Comparison of ENCODE assay signal across 25 cellular contexts in the genomic region with DNA sequence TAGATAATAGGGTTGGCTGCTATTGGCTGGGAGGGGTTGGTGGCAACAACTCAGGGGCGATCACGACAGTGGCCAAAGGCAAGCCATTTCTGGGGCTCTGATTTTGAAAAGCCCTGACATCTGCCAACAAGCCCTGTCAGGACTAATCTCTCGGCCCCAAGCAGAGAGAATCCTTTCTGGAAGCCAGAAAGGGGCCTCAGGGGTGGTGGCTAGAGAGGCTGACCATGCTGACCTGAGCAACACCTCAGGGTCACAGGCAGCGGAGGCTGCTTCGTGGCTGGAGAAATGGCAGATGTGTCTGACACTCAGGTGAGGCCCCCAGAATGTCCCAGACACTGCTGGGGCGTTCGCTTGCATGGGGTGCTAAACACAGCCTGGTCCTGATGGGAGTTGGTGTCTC. TPM values are rescaled to one million over a fixed set of nuclear protein-coding genes. Genes with fewer than 3 reads are reported as not detected.
DNase-seq lines count a peak whose midpoint lies in the region; ATAC-seq, FAIRE-seq and TF ChIP-seq lines count a peak whose summit lies in the region.
"Had no signal": no experiment of that assay in that cellular context is flagged by ENCODE, and none has a peak within 500 bp of the region (broad histone marks: within the 10 kb centered on the region; RNA-seq: fewer than 3 reads in every experiment).

No MANE protein-coding gene starts in this region.

- no peak for TF ChIP-seq POLR2A in heart left ventricle (IDR thresholded peaks at IDR 0.05)
- TF ChIP-seq POLR2A in GM12891 (IDR thresholded peaks at IDR 0.05; ENCODE audit: low read depth, low read length): no peak

- no peak for ATAC-seq in lower lobe of right lung
- no peak for ATAC-seq in left lung
- ATAC-seq in heart left ventricle: no peak
- ATAC-seq: GM12878 had no signal

- TF ChIP-seq CTCF in bronchial epithelial cell (IDR thresholded peaks at IDR 0.05; ENCODE audit: insufficient read depth, low read length, severe bottlenecking): no peak
- no peak for TF ChIP-seq CTCF in lower lobe of right lung (IDR thresholded peaks at IDR 0.05)
- TF ChIP-seq CTCF in left lung (IDR thresholded peaks at IDR 0.05): no peak
- no peak for TF ChIP-seq CTCF in heart left ventricle (IDR thresholded peaks at IDR 0.05)

- FAIRE-seq in bronchial epithelial cell (lab: Jason Lieb, UNC) (peak; percentile 36), GM12891 (lab: Jason Lieb, UNC) (no peak)
- FAIRE-seq: A204.1, G401.6, GM12878, GM19239 had no signal

- H3K27me3 ChIP-seq in BLaER1 treated with 17β-estradiol and CSF1 and Interleukin-3, amounts not matched to agents 10 nM and 100 nM: no peaks in the 10 kb centered on the region
- peaks cover 9% of the 10 kb centered on the region for H3K27me3 ChIP-seq in bronchial epithelial cell (ENCODE audit: control insufficient read depth, insufficient read depth, low read length)
- H3K27me3 ChIP-seq in lower lobe of right lung (ENCODE audit: low read depth): no peaks in the 10 kb centered on the region
- peaks cover 3% of the 10 kb centered on the region for H3K27me3 ChIP-seq in effector memory CD4-positive, alpha-beta T cell (replicated peaks; ENCODE audit: control insufficient read depth, insufficient read depth, low read length, poor library complexity, severe bottlenecking)
- H3K27me3 ChIP-seq in left lung: peaks cover 0 to 2% of the 10 kb centered on the region in 2 donors
- H3K27me3 ChIP-seq in heart left ventricle: no peaks in the 10 kb centered on the region
- H3K27me3 ChIP-seq: BE2C had no signal

- H4K20me1 ChIP-seq in BLaER1 treated with 17β-estradiol and CSF1 and Interleukin-3, amounts not matched to agents 10 nM and 100 nM: no peaks in the 10 kb centered on the region

- no peaks in the 10 kb centered on the region for H3K9me3 ChIP-seq in BLaER1 treated with 17β-estradiol and CSF1 and Interleukin-3, amounts not matched to agents 10 nM and 100 nM (replicated peaks in 1 of 11)
- H3K9me3 ChIP-seq in lower lobe of right lung (no peaks in the 10 kb centered on the region), left lung (no peaks in the 10 kb centered on the region), heart left ventricle (no peaks in the 10 kb centered on the region)
- no peaks in the 10 kb centered on the region for H3K9me3 ChIP-seq in effector memory CD4-positive, alpha-beta T cell (ENCODE audit: control insufficient read depth, low read length)
- H3K9me3 ChIP-seq: BE2C had no signal

- H3K27ac ChIP-seq in BLaER1 treated with 17β-estradiol and CSF1 and Interleukin-3, amounts not matched to agents 10 nM and 100 nM: no peak overlapping the region
- H3K27ac ChIP-seq in lower lobe of right lung (no peak overlapping the region), left lung (no peak overlapping the region), heart left ventricle (no peak overlapping the region)
- H3K27ac ChIP-seq in effector memory CD4-positive, alpha-beta T cell (ENCODE audit: insufficient read depth, low read length, poor library complexity, severe bottlenecking): no peak overlapping the region

- H3K36me3 ChIP-seq in BLaER1 treated with 17β-estradiol and CSF1 and Interleukin-3, amounts not matched to agents 10 nM and 100 nM: no peaks in the 10 kb centered on the region
- H3K36me3 ChIP-seq in bronchial epithelial cell (ENCODE audit: control insufficient read depth, insufficient read depth, low read length) (no peaks in the 10 kb centered on the region), lower lobe of right lung (no peaks in the 10 kb centered on the region), left lung (no peaks in the 10 kb centered on the region), heart left ventricle (no peaks in the 10 kb centered on the region)
- H3K36me3 ChIP-seq in effector memory CD4-positive, alpha-beta T cell (ENCODE audit: control insufficient read depth, insufficient read depth, low read length): no peaks in the 10 kb centered on the region
- H3K36me3 ChIP-seq: BE2C had no signal

- WGBS in heart left ventricle, 4 donors: 48 to 66% (median 65%) methylated on average over 7 of the region's 7 CpGs

- H3K4me3 ChIP-seq in BLaER1 treated with 17β-estradiol and CSF1 and Interleukin-3, amounts not matched to agents 10 nM and 100 nM: no peak overlapping the region
- H3K4me3 ChIP-seq in bronchial epithelial cell (ENCODE audit: low read depth, low read length) (no peak overlapping the region), lower lobe of right lung (no peak overlapping the region), left lung (no peak overlapping the region), heart left ventricle (no peak overlapping the region)
- H3K4me3 ChIP-seq in effector memory CD4-positive, alpha-beta T cell (ENCODE audit: insufficient read depth, low read depth, low read length, poor library complexity, severe bottlenecking): no peak overlapping the region
- H3K4me3 ChIP-seq: GM12878 had no signal

- no peak overlapping the region for H3K9ac ChIP-seq in BLaER1 treated with 17β-estradiol and CSF1 and Interleukin-3, amounts not matched to agents 10 nM and 100 nM

- H3K4me2 ChIP-seq in BLaER1 treated with 17β-estradiol and CSF1 and Interleukin-3, amounts not matched to agents 10 nM and 100 nM: peak overlapping the region in 7 of 11 experiments; percentile 10 to 52 (median 47); a peak in 13 of 22 replicates

- intact Hi-C loops in lower lobe of right lung (cut with DNase I) (no loop called here), left lung (cut with DNase I) (loop anchor here in 1 of 2 donors (10.0 kb wide), 1 partner anchor 59 kb away; the partner anchor contains the start of gene SMPD3), heart left ventricle (cut with DNase I) (loop anchor here in 1 of 10 donors (10.0 kb wide), 1 partner anchor 99 kb away; no protein-coding TSS in a partner anchor)

- H3K4me1 ChIP-seq in BLaER1 treated with 17β-estradiol and CSF1 and Interleukin-3, amounts not matched to agents 10 nM and 100 nM: peaks cover 2 to 19% (median 12%) of the 10 kb centered on the region in 10 experiments; a peak in 19 of 20 replicates
- H3K4me1 ChIP-seq in lower lobe of right lung: no peaks in the 10 kb centered on the region
- H3K4me1 ChIP-seq in effector memory CD4-positive, alpha-beta T cell (ENCODE audit: control insufficient read depth, insufficient read depth, low read length, poor library complexity, severe bottlenecking): no peaks in the 10 kb centered on the region
- no peaks in the 10 kb centered on the region for H3K4me1 ChIP-seq in left lung
- no peaks in the 10 kb centered on the region for H3K4me1 ChIP-seq in heart left ventricle

- DNase-seq in bronchial epithelial cell (ENCODE audit: low read depth) (no peak), lower lobe of right lung (peak; percentile 25), left lung (no peak), heart left ventricle (no peak), GM12891 (ENCODE audit: insufficient read length, low spot score) (no peak)
- DNase-seq in effector memory CD4-positive, alpha-beta T cell: no peak
- DNase-seq: 8988T; ACHN; BE2C; C1 segment of cervical spinal cord; CD4-positive, alpha-beta memory T cell; CD4-positive, CD25-positive, alpha-beta regulatory T cell; CD8-positive, alpha-beta memory T cell; COR-L47; DMS 273 treated with DMSO at 0.1 percent for 48 hours; DMS153; DMS79; DND-41; GF-D8 had no signal

TF ChIP-seq in GM12891, 5 proteins besides CTCF, POLR2A, EP300 and RAD21:
- TF ChIP-seq POLR2AphosphoS5 (IDR thresholded peaks at IDR 0.05; ENCODE audit: low read depth, low read length) (no peak), TAF1 (IDR thresholded peaks at IDR 0.05; ENCODE audit: low read depth, low read length) (no peak), PAX5 (IDR thresholded peaks at IDR 0.05; ENCODE audit: insufficient read depth, low read length, severe bottlenecking) (no peak), POU2F2 (IDR thresholded peaks at IDR 0.05; ENCODE audit: low read depth, low read length) (no peak), SPI1 (IDR thresholded peaks at IDR 0.05; ENCODE audit: low read depth, low read length) (no peak)

RNA-seq across cellular contexts. Expression of gene ZFP90, which starts 35.0 kb away (rescaled TPM):
- total RNA-seq in bronchial epithelial cell (18.4 and 21.5 TPM in 2 replicates), lower lobe of right lung (25.7 TPM), left lung (10 to 100 TPM; 16.8 to 23.3 TPM), heart left ventricle (10 to 100 TPM in 6 of 9 donors, 1 to 10 TPM in 3; 6.9 to 18.1 (median 12.0) TPM)
- 1 to 10 TPM; 4.9 to 5.3 TPM for polyA plus RNA-seq in heart left ventricle
- 11.0 TPM for polyA plus RNA-seq in GM12891 (2012; ENCODE audit: low read depth, missing spikeins)

RNA-seq across cellular contexts. Expression of gene SMPD3, which starts 55.8 kb away (rescaled TPM):
- total RNA-seq in bronchial epithelial cell (under 0.01 TPM in 1 of 2 replicates, not detected in the other), lower lobe of right lung (3.6 TPM), left lung (1 to 10 TPM in 1 of 2 donors, under 1 TPM in 1; 0.79 to 2.3 TPM), heart left ventricle (10 to 100 TPM in 1 of 9 donors, 1 to 10 TPM in 2, under 1 TPM in 3, not detected in 3; 0.10 to 14.4 (median 1.5) TPM)
- under 1 TPM; 0.07 to 0.15 TPM for polyA plus RNA-seq in heart left ventricle
- 1.5 TPM for polyA plus RNA-seq in GM12891 (2012; ENCODE audit: low read depth, missing spikeins)
- polyA plus RNA-seq: AG04450 had no signal
